Comparison of ENCODE assay signal across 12 cellular contexts in genomic region chr2:202109737-202110184, GRCh38. TPM values are rescaled to one million over a fixed set of nuclear protein-coding genes. Genes with fewer than 3 reads are reported as not detected.
DNase-seq lines count a peak whose midpoint lies in the region; ATAC-seq and TF ChIP-seq lines count a peak whose summit lies in the region.
"Had no signal": no experiment of that assay in that cellular context is flagged by ENCODE, and none has a peak within 500 bp of the region (broad histone marks: within the 10 kb centered on the region; RNA-seq: fewer than 3 reads in every experiment).

No MANE protein-coding gene starts in this region.

- H3K27me3 Mint-ChIP-seq in chondrocyte (ENCODE audit: low read depth) = no peaks in the 10 kb centered on the region

- H3K36me3 Mint-ChIP-seq in chondrocyte (ENCODE audit: low read depth) = no peaks in the 10 kb centered on the region
- H3K36me3 Mint-ChIP-seq: memory B cell had no signal

- H3K9me3 Mint-ChIP-seq in chondrocyte (ENCODE audit: low read depth) = no peaks in the 10 kb centered on the region
- H3K9me3 Mint-ChIP-seq: memory B cell; T-helper 1 cell treated with Interleukin-12 subunit alpha and Interleukin-12 subunit beta and Interleukin-4 antibody, amounts not matched to agents 30 μg/mL and 1 μg/mL, for 36 hours had no signal

- H3K27ac Mint-ChIP-seq in chondrocyte (ENCODE audit: unreplicated experiment) = peak overlapping the region; percentile 64
- H3K27ac Mint-ChIP-seq: memory B cell; T-helper 1 cell treated with Interleukin-12 subunit alpha and Interleukin-12 subunit beta and Interleukin-4 antibody, amounts not matched to agents 30 μg/mL and 1 μg/mL, for 36 hours had no signal

- H3K27me3 ChIP-seq in left lung = no peaks in the 10 kb centered on the region

- no peak overlapping the region for H3K4me3 ChIP-seq in left lung

- no peaks in the 10 kb centered on the region for H3K9me3 ChIP-seq in left lung

- intact Hi-C loops in Right ventricle myocardium inferior (cut with DNase I) (no loop called here), cardiac septum (cut with DNase I) (loop anchor here (5.0 kb wide), 1 partner anchor 63 kb away; no protein-coding TSS in a partner anchor), left lung (cut with DNase I) (no loop called here)

- DNase-seq in Right ventricle myocardium inferior (ENCODE audit: missing footprints) (no peak), cardiac septum (ENCODE audit: low spot score) (no peak), chondrocyte (ENCODE audit: low spot score) (no peak), left lung (no peak), MV-4-11 (lab: John Stamatoyannopoulos, UW) (no peak), RKO (ENCODE audit: low spot score) (no peak), H4 (ENCODE audit: low spot score) (no peak)
- DNase-seq: effector CD4-positive, alpha-beta T cell; trophoblast cell had no signal

- ATAC-seq in Right ventricle myocardium inferior = peak; percentile 80
- ATAC-seq in left lung = peak; percentile 54
- no peak for ATAC-seq in HG03442 (IDR thresholded peaks at IDR 0.05; ENCODE audit: unreplicated experiment)

- no peak overlapping the region for H3K27ac ChIP-seq in left lung

- no peak overlapping the region for H3K4me3 Mint-ChIP-seq in chondrocyte (ENCODE audit: unreplicated experiment)
- H3K4me3 Mint-ChIP-seq: memory B cell; T-helper 1 cell treated with Interleukin-12 subunit alpha and Interleukin-12 subunit beta and Interleukin-4 antibody, amounts not matched to agents 30 μg/mL and 1 μg/mL, for 36 hours had no signal

- H3K4me1 Mint-ChIP-seq in chondrocyte (ENCODE audit: low read depth) = peaks cover 24% of the 10 kb centered on the region
- H3K4me1 Mint-ChIP-seq: memory B cell had no signal

- no peaks in the 10 kb centered on the region for H3K4me1 ChIP-seq in left lung

- TF ChIP-seq CTCF in chondrocyte (IDR thresholded peaks at IDR 0.05) = no peak
- no peak for TF ChIP-seq CTCF in left lung (IDR thresholded peaks at IDR 0.05)

- H3K36me3 ChIP-seq in left lung = no peaks in the 10 kb centered on the region

RNA-seq across cellular contexts. Expression of gene KIAA2012, which starts 36.7 kb away (rescaled TPM):
- not detected for total RNA-seq in Right ventricle myocardium inferior
- total RNA-seq in cardiac septum = not detected
- total RNA-seq in chondrocyte = not detected in 3 replicates
- total RNA-seq in left lung = 1 to 10 TPM in 1 of 2 donors, not detected in 1; 1.7 TPM
- total RNA-seq in H4 (2014; rRNA removed; shearing (Covaris generic)) = not detected in 2 replicates
